In the genomic region with DNA sequence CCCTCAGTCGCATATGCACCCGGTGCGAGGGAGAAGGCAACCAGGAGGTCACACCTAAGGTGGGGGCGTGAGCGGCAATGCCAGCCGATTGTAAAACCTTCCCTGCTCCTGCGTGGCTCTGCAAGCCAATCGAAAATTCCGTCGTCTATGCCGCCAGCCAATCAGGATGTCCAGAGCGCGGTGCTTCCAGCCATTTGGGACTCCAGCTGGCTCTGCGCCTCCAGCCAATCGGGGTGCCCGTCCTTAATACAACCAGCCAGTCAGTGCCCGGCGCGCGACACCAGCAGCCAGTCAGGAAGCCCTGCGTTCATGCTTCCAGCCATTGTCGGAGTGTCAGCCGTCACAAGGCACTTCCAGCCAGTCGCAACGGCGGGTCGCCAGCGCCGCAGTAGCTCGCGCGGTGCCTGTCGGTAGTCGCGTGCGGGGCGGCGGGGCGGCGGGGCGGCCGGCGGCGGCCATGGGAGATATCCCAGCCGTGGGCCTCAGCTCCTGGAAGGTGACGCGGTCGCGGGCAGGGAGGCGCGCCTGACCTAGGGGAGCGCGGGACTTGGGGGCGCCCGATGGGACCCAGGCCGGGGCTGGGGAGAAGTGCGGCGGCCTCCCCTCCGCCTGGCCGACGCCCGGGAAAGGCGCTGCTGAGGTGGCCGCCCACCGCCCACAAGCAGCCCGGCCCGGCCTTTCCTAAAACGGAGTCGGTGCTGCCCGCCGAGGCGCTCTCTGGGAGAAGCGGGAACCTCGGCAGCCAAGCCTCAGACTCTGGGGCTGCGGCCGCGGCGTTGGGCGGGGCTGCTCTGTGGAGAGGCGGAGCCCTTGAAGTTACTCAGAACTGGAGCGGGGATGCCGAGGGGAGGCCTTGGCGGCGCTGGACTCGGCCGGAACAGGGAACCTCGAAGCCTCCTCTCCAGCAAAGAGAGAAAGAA, we compare ENCODE assay signal across 8 cellular contexts. TPM values are rescaled to one million over a fixed set of nuclear protein-coding genes. Genes with fewer than 3 reads are reported as not detected.
DNase-seq lines count a peak whose midpoint lies in the region; ATAC-seq and TF ChIP-seq lines count a peak whose summit lies in the region.

A gene (plus strand): TSS at position 340 of the 920 bp plus-strand sequence. CDS start 118 bp downstream, at position 458.

- H3K27me3 ChIP-seq in gastrocnemius medialis = peaks cover 0 to 6% (median 2%) of the 10 kb centered on the region in 3 donors

- H3K9me3 ChIP-seq in iPS-18c (ENCODE audit: control insufficient read depth, insufficient read depth, low read length) (no peaks in the 10 kb centered on the region), gastrocnemius medialis (no peaks in the 10 kb centered on the region)

- in situ Hi-C loops in gastrocnemius medialis (cut with MboI; ENCODE audit: low sequenced_read_pairs in 4 of 4) = loop anchor here in 2 of 4 donors (25.0 kb wide), 3 partner anchors 461 to 786 kb away; no protein-coding TSS in a partner anchor

- ATAC-seq in GM18907 (IDR thresholded peaks at IDR 0.05; ENCODE audit: unreplicated experiment) = peak; percentile 76
- peak; percentile 87 to 93 for ATAC-seq in activated CD4-positive, CD25-positive, alpha-beta regulatory T cell treated with anti-CD3 and anti-CD28 coated beads, Interleukin-2, amount 50 U/mL, for 24 hours
- ATAC-seq in gastrocnemius medialis = peak; percentile 88 to 91
- ATAC-seq in HG03097 (IDR thresholded peaks at IDR 0.05; ENCODE audit: low FRiP score, unreplicated experiment) = no peak
- no peak for ATAC-seq in GM21528 (IDR thresholded peaks at IDR 0.05; ENCODE audit: low FRiP score, unreplicated experiment)

- DNase-seq in LoVo (ENCODE audit: low spot score) (peak; percentile 91), cardiac fibroblast (ENCODE audit: low read depth in 2 of 2) (peak; percentile 93 to 94), gastrocnemius medialis (peak; percentile 75 to 86)

- peaks cover 0 to 4% of the 10 kb centered on the region in 2 donors for H3K4me1 ChIP-seq in gastrocnemius medialis

- peak within 1 kb of the TSS; percentile 75 to 88 (median 82) for H3K27ac ChIP-seq in gastrocnemius medialis

- intact Hi-C loops in gastrocnemius medialis (cut with DNase I; ENCODE audit: low total_unique reads) = no loop called here

- TF ChIP-seq CTCF in cardiac fibroblast (IDR thresholded peaks at IDR 0.05; ENCODE audit: low read depth, low read length) (no peak), gastrocnemius medialis (IDR thresholded peaks at IDR 0.05 in 4 of 5, conservative IDR thresholded peaks at IDR 0.05 in 1 of 5) (no peak)

- H3K4me3 ChIP-seq in cardiac fibroblast (replicated peaks in 1 of 2; ENCODE audit: low read depth in 2 of 2, low read length in 2 of 2) (peak within 1 kb of the TSS; percentile 38 to 59), iPS-18c (ENCODE audit: insufficient read depth, low read depth, low read length) (peak within 1 kb of the TSS; percentile 46), gastrocnemius medialis (peak within 1 kb of the TSS; percentile 55 to 69 (median 60))

- peak; percentile 23 to 65 for TF ChIP-seq POLR2A in gastrocnemius medialis (IDR thresholded peaks at IDR 0.05)

- H3K36me3 ChIP-seq in gastrocnemius medialis = no peaks in the 10 kb centered on the region

RNA-seq across cellular contexts. Expression of the gene that starts here (rescaled TPM):
- 1 to 10 TPM in 3 of 4 donors, not detected in 1; 2.1 to 6.7 (median 5.5) TPM for total RNA-seq in gastrocnemius medialis

Comparison
In these comparisons a context has a peak if more than half of its experiments do, and no peak if none do; other contexts are left out.
1. ATAC-seq: peak in GM18907 (single experiment), activated CD4-positive, CD25-positive, alpha-beta regulatory T cell treated with anti-CD3 and anti-CD28 coated beads, Interleukin-2, amount 50 U/mL, for 24 hours (2 of 2) and gastrocnemius medialis (2 of 2); none in HG03097 (single experiment) and GM21528 (single experiment).
2. Peak in every context shown above with its lines, with median percentiles within 50 percentile points of each other: DNase-seq and H3K4me3 ChIP-seq.